ENCODE assay signal across 1 cellular context in genomic region chr7:24896031-24896433, GRCh38.
TF ChIP-seq lines count a peak whose summit lies in the region.

No MANE protein-coding gene starts in this region.

TF ChIP-seq in WTC11, 78 proteins besides CTCF, POLR2A, EP300 and RAD21 (continued from another document):
- TF ChIP-seq ATF2 (CRISPR knock-in tag; IDR thresholded peaks at IDR 0.05; ENCODE audit: borderline replicate concordance, low read depth) (no peak), FOXK1 (CRISPR knock-in tag; IDR thresholded peaks at IDR 0.05) (no peak), ZNF263 (CRISPR knock-in tag; IDR thresholded peaks at IDR 0.05; ENCODE audit: low read depth) (no peak), PRRX2 (CRISPR knock-in tag; IDR thresholded peaks at IDR 0.05) (no peak), E2F1 (CRISPR knock-in tag; IDR thresholded peaks at IDR 0.05) (no peak)
- TF ChIP-seq, protein P1, sequence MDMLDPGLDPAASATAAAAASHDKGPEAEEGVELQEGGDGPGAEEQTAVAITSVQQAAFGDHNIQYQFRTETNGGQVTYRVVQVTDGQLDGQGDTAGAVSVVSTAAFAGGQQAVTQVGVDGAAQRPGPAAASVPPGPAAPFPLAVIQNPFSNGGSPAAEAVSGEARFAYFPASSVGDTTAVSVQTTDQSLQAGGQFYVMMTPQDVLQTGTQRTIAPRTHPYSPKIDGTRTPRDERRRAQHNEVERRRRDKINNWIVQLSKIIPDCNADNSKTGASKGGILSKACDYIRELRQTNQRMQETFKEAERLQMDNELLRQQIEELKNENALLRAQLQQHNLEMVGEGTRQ (CRISPR knock-in tag; IDR thresholded peaks at IDR 0.05), result no peak
- TF ChIP-seq, protein P2, sequence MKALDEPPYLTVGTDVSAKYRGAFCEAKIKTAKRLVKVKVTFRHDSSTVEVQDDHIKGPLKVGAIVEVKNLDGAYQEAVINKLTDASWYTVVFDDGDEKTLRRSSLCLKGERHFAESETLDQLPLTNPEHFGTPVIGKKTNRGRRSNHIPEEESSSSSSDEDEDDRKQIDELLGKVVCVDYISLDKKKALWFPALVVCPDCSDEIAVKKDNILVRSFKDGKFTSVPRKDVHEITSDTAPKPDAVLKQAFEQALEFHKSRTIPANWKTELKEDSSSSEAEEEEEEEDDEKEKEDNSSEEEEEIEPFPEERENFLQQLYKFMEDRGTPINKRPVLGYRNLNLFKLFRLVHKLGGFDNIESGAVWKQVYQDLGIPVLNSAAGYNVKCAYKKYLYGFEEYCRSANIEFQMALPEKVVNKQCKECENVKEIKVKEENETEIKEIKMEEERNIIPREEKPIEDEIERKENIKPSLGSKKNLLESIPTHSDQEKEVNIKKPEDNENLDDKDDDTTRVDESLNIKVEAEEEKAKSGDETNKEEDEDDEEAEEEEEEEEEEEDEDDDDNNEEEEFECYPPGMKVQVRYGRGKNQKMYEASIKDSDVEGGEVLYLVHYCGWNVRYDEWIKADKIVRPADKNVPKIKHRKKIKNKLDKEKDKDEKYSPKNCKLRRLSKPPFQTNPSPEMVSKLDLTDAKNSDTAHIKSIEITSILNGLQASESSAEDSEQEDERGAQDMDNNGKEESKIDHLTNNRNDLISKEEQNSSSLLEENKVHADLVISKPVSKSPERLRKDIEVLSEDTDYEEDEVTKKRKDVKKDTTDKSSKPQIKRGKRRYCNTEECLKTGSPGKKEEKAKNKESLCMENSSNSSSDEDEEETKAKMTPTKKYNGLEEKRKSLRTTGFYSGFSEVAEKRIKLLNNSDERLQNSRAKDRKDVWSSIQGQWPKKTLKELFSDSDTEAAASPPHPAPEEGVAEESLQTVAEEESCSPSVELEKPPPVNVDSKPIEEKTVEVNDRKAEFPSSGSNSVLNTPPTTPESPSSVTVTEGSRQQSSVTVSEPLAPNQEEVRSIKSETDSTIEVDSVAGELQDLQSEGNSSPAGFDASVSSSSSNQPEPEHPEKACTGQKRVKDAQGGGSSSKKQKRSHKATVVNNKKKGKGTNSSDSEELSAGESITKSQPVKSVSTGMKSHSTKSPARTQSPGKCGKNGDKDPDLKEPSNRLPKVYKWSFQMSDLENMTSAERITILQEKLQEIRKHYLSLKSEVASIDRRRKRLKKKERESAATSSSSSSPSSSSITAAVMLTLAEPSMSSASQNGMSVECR (CRISPR knock-in tag; IDR thresholded peaks at IDR 0.05; ENCODE audit: borderline replicate concordance), result no peak
